Comparison of ENCODE assay signal across 20 cellular contexts in the genomic region with DNA sequence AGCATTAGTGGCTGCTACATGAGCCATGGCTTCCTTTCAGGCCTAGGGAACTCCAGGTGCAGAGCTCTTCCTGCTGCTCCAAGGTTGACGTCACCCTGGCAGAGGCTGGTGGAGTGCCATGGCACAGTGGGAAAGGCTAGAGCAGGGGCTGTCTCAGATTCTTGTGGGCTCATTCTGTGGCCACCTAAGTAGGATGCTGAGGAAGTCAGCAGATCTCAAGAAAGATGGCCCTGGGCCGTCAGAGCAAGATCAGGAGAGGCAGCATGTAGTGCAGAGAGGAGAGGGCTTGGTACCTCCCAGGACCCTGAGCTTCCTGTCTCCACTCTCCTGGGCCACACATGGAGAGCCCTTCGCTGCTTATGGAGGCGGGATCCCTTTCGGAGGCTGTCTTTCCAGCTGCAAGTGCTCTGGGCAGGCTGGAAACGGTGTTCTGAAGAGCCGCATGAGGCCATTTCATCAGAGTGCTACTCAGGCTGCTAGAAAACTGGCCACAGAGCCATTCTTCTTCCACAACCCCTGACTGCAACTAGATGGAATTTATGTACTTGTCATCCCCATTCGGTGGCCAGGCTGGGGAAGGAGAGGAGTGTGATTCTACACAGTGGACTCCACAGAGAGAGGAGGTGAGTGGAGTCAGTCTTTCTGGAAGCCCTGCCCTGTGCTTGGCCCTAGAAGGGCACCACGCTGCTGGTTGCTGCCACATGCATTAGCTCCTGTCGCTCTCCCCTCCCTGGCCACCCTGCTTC.
A peak's percentile ranks its signal among the peaks of the same experiment; 100 is the strongest.
DNase-seq lines count a peak whose midpoint lies in the region; ATAC-seq and TF ChIP-seq lines count a peak whose summit lies in the region.
"Had no signal": no experiment of that assay in that cellular context is flagged by ENCODE, and none has a peak within 500 bp of the region (broad histone marks: within the 10 kb centered on the region; RNA-seq: fewer than 3 reads in every experiment).

No MANE protein-coding gene starts in this region.

- H3K4me3 Mint-ChIP-seq in activated naive CD4-positive, alpha-beta T cell treated with anti-CD3 and anti-CD28 coated beads, Interleukin-2, amount 10 ng/mL, durations not matched to agents 7 days and 5 days, result no peak overlapping the region
- H3K4me3 Mint-ChIP-seq: activated CD4-positive, alpha-beta T cell treated with anti-CD3 and anti-CD28 coated beads, Interleukin-2, amount 10 ng/mL, durations not matched to agents 7 days and 5 days; CD4-positive, CD25-positive, alpha-beta regulatory T cell; dendritic cell treated with granulocyte-macrophage colony-stimulating factor and Interleukin-4, amounts not matched to agents 40 ng/mL and 50 ng/mL, for 4 days; GM23338 had no signal

- peaks cover 8% of the 10 kb centered on the region for H3K27me3 Mint-ChIP-seq in activated naive CD4-positive, alpha-beta T cell treated with anti-CD3 and anti-CD28 coated beads, Interleukin-2, amount 10 ng/mL, durations not matched to agents 7 days and 5 days
- H3K27me3 Mint-ChIP-seq: activated CD4-positive, alpha-beta T cell treated with anti-CD3 and anti-CD28 coated beads, Interleukin-2, amount 10 ng/mL, durations not matched to agents 7 days and 5 days; CD4-positive, CD25-positive, alpha-beta regulatory T cell had no signal

- DNase-seq in activated naive CD4-positive, alpha-beta T cell treated with anti-CD3 and anti-CD28 coated beads, Interleukin-2, amount 10 ng/mL, durations not matched to agents 7 days and 5 days, result peak; percentile 15
- no peak for DNase-seq in activated naive CD4-positive, alpha-beta T cell treated with Interleukin-2 at 50 U/mL for 16 hours
- peak; percentile 60 for DNase-seq in coronary artery (ENCODE audit: low spot score)
- peak; percentile 84 for DNase-seq in osteoblast (ENCODE audit: insufficient read length, low spot score, missing footprints)
- peak; percentile 7 to 12 for DNase-seq in uterus
- DNase-seq in activated T-cell treated with anti-CD3 and anti-CD28 coated beads, Interleukin-2, amount 50 U/mL, for 1 hour, result no peak
- DNase-seq in thyroid gland, result no peak
- DNase-seq: activated CD4-positive, alpha-beta T cell treated with anti-CD3 and anti-CD28 coated beads, Interleukin-2, amount 10 ng/mL, durations not matched to agents 7 days and 5 days; CD4-positive, CD25-positive, alpha-beta regulatory T cell; DMS153; left ventricle myocardium superior; NCI-H146; NCI-H82 had no signal

- no peaks in the 10 kb centered on the region for H3K36me3 Mint-ChIP-seq in activated naive CD4-positive, alpha-beta T cell treated with anti-CD3 and anti-CD28 coated beads, Interleukin-2, amount 10 ng/mL, durations not matched to agents 7 days and 5 days
- H3K36me3 Mint-ChIP-seq: activated naive CD4-positive, alpha-beta T cell treated with anti-CD3 and anti-CD28 coated beads, Interleukin-2, amount 50 U/mL, for 72 hours; CD4-positive, CD25-positive, alpha-beta regulatory T cell had no signal

- peaks cover 1% of the 10 kb centered on the region for H3K9me3 Mint-ChIP-seq in activated naive CD4-positive, alpha-beta T cell treated with anti-CD3 and anti-CD28 coated beads, Interleukin-2, amount 10 ng/mL, durations not matched to agents 7 days and 5 days
- H3K9me3 Mint-ChIP-seq: activated CD4-positive, alpha-beta T cell treated with anti-CD3 and anti-CD28 coated beads, Interleukin-2, amount 10 ng/mL, durations not matched to agents 7 days and 5 days; CD4-positive, CD25-positive, alpha-beta regulatory T cell; dendritic cell treated with granulocyte-macrophage colony-stimulating factor and Interleukin-4, amounts not matched to agents 40 ng/mL and 50 ng/mL, for 4 days had no signal

- no peak overlapping the region for H3K27ac ChIP-seq in coronary artery
- peak overlapping the region; percentile 26 for H3K27ac ChIP-seq in osteoblast (ENCODE audit: low read depth, low read length)
- H3K27ac ChIP-seq in uterus, result no peak overlapping the region
- no peak overlapping the region for H3K27ac ChIP-seq in thyroid gland
- H3K27ac ChIP-seq: epithelial cell of prostate, SK-N-MC, skin epidermis had no signal

- H3K4me1 Mint-ChIP-seq in activated naive CD4-positive, alpha-beta T cell treated with anti-CD3 and anti-CD28 coated beads, Interleukin-2, amount 10 ng/mL, durations not matched to agents 7 days and 5 days, result no peaks in the 10 kb centered on the region
- H3K4me1 Mint-ChIP-seq: activated CD4-positive, alpha-beta T cell treated with anti-CD3 and anti-CD28 coated beads, Interleukin-2, amount 10 ng/mL, durations not matched to agents 7 days and 5 days; CD4-positive, CD25-positive, alpha-beta regulatory T cell; GM23338 had no signal

- H3K4me1 ChIP-seq in osteoblast (ENCODE audit: insufficient read depth, low read length), result peaks cover 40% of the 10 kb centered on the region
- peaks cover 0 to 16% of the 10 kb centered on the region in 2 donors for H3K4me1 ChIP-seq in uterus
- peaks cover 13 to 29% of the 10 kb centered on the region in 2 donors for H3K4me1 ChIP-seq in thyroid gland

- no peak overlapping the region for H2AFZ ChIP-seq in osteoblast (ENCODE audit: low read length)
- H2AFZ ChIP-seq: GM23338 had no signal

- no peaks in the 10 kb centered on the region for H3K9me3 ChIP-seq in osteoblast (ENCODE audit: low read depth, low read length)
- H3K9me3 ChIP-seq in uterus, result no peaks in the 10 kb centered on the region
- no peaks in the 10 kb centered on the region for H3K9me3 ChIP-seq in thyroid gland

- H3K27ac Mint-ChIP-seq in activated naive CD4-positive, alpha-beta T cell treated with anti-CD3 and anti-CD28 coated beads, Interleukin-2, amount 10 ng/mL, durations not matched to agents 7 days and 5 days, result no peak overlapping the region
- H3K27ac Mint-ChIP-seq: activated CD4-positive, alpha-beta T cell treated with anti-CD3 and anti-CD28 coated beads, Interleukin-2, amount 10 ng/mL, durations not matched to agents 7 days and 5 days; activated naive CD4-positive, alpha-beta T cell treated with anti-CD3 and anti-CD28 coated beads, Interleukin-2, amount 50 U/mL, for 72 hours; CD4-positive, CD25-positive, alpha-beta regulatory T cell; dendritic cell treated with granulocyte-macrophage colony-stimulating factor and Interleukin-4, amounts not matched to agents 40 ng/mL and 50 ng/mL, for 4 days; GM23338 had no signal

- no peaks in the 10 kb centered on the region for H3K79me2 ChIP-seq in osteoblast (ENCODE audit: insufficient read depth, low read length)

- CTCF ChIA-PET in activated naive CD4-positive, alpha-beta T cell treated with anti-CD3 and anti-CD28 coated beads, Interleukin-2, amount 10 ng/mL, durations not matched to agents 7 days and 5 days (lab: Charles Lee), result no interaction called here

- no peaks in the 10 kb centered on the region for H3K27me3 ChIP-seq in osteoblast (ENCODE audit: insufficient read depth, low read length)
- no peaks in the 10 kb centered on the region for H3K27me3 ChIP-seq in uterus
- H3K27me3 ChIP-seq in thyroid gland, result no peaks in the 10 kb centered on the region

- H3K4me2 ChIP-seq in osteoblast (ENCODE audit: insufficient read depth, low read length), result no peak overlapping the region
- H3K4me2 ChIP-seq: GM23338 had no signal

- TF ChIP-seq POLR2A in uterus (IDR thresholded peaks at IDR 0.05), result no peak
- TF ChIP-seq POLR2A in thyroid gland (IDR thresholded peaks at IDR 0.05), result no peak

- WGBS in thyroid gland, 2 donors, result 90 to 96% methylated on average over 9 to 10 of the region's 10 CpGs

- TF ChIP-seq CTCF in coronary artery (IDR thresholded peaks at IDR 0.05), result no peak
- TF ChIP-seq CTCF in osteoblast (IDR thresholded peaks at IDR 0.05; ENCODE audit: extremely low read depth, low read depth, low read length), result no peak
- TF ChIP-seq CTCF in uterus (IDR thresholded peaks at IDR 0.05), result no peak
- no peak for TF ChIP-seq CTCF in thyroid gland (IDR thresholded peaks at IDR 0.05)

- no peak for ATAC-seq in GM18502 (IDR thresholded peaks at IDR 0.05; ENCODE audit: poor library complexity, unreplicated experiment)
- ATAC-seq: activated naive CD4-positive, alpha-beta T cell treated with anti-CD3 and anti-CD28 coated beads, Interleukin-2, amount 50 U/mL, for 72 hours; GM23338; left ventricle myocardium superior had no signal

- intact Hi-C loops in uterus (cut with DNase I; ENCODE audit: low total_unique reads) (no loop called here), thyroid gland (cut with DNase I) (no loop called here)

- no peaks in the 10 kb centered on the region for H3K36me3 ChIP-seq in osteoblast (ENCODE audit: insufficient read depth, low read length)
- H3K36me3 ChIP-seq in uterus, result no peaks in the 10 kb centered on the region
- no peaks in the 10 kb centered on the region for H3K36me3 ChIP-seq in thyroid gland

- H3K4me3 ChIP-seq in coronary artery (no peak overlapping the region), osteoblast (ENCODE audit: insufficient read depth, low read length) (no peak overlapping the region), uterus (no peak overlapping the region), thyroid gland (replicated peaks in 1 of 3) (no peak overlapping the region)
- H3K4me3 ChIP-seq: GM23338, SK-N-MC, skin epidermis had no signal

- H4K20me1 ChIP-seq in osteoblast (ENCODE audit: insufficient read depth, low read length), result no peaks in the 10 kb centered on the region

Comparison
In these comparisons a context has a peak if more than half of its experiments do, and no peak if none do; other contexts are left out.
1. DNase-seq: peak in activated naive CD4-positive, alpha-beta T cell treated with anti-CD3 and anti-CD28 coated beads, Interleukin-2, amount 10 ng/mL, durations not matched to agents 7 days and 5 days (single experiment), coronary artery (single experiment), osteoblast (single experiment) and uterus (2 of 2); none in activated naive CD4-positive, alpha-beta T cell treated with Interleukin-2 at 50 U/mL for 16 hours (single experiment), activated T-cell treated with anti-CD3 and anti-CD28 coated beads, Interleukin-2, amount 50 U/mL, for 1 hour (single experiment) and thyroid gland (0 of 2).